Comparison of ENCODE assay signal across 8 cellular contexts in genomic region chr6:107488875-107489635, GRCh38. TPM values are rescaled to one million over a fixed set of nuclear protein-coding genes. Genes with fewer than 3 reads are reported as not detected.
DNase-seq lines count a peak whose midpoint lies in the region; ATAC-seq and TF ChIP-seq lines count a peak whose summit lies in the region.

No MANE protein-coding gene starts in this region.

- H3K4me1 ChIP-seq in BLaER1, result peaks cover 25% of the 10 kb centered on the region
- H3K4me1 ChIP-seq in GM23338 (ENCODE audit: insufficient read depth), result peaks cover 29% of the 10 kb centered on the region
- peaks cover 0 to 4% of the 10 kb centered on the region in 2 donors for H3K4me1 ChIP-seq in breast epithelium
- peaks cover 18 to 39% (median 23%) of the 10 kb centered on the region in 3 donors for H3K4me1 ChIP-seq in skeletal muscle tissue (ENCODE audit: control insufficient read depth in 3 of 3, insufficient read depth in 3 of 3, low read length in 3 of 3)

- H3K79me2 ChIP-seq in GM23338 (replicated peaks; ENCODE audit: insufficient read depth), result 0 out of 2 replicates have a peak, but pooled peaks cover 5% of the 10 kb centered on the region

- TF ChIP-seq CTCF in GM23338 (conservative IDR thresholded peaks at IDR 0.05; ENCODE audit: low read depth in 2 of 2), result 0 out of 4 replicates have a peak, but pooled peaks of 1 of the 2 experiments have one; percentile 3
- no peak for TF ChIP-seq CTCF in breast epithelium (IDR thresholded peaks at IDR 0.05)

- H3K4me3 ChIP-seq in BLaER1 (peak overlapping the region; percentile 72), GM23338 (peak overlapping the region; percentile 94), breast epithelium (peak overlapping the region; percentile 72 to 78 (median 75)), skeletal muscle tissue (ENCODE audit: low read length in 3 of 3) (peak overlapping the region; percentile 80 to 87 (median 85))

- peak overlapping the region; percentile 92 for H3K4me2 ChIP-seq in BLaER1
- peak overlapping the region; percentile 100 for H3K4me2 ChIP-seq in GM23338

- H3F3A ChIP-seq in GM23338 (replicated peaks; ENCODE audit: low read depth), result 0 out of 2 replicates have a peak, but pooled peaks cover 9% of the 10 kb centered on the region

- DNase-seq in GM23338 (ENCODE audit: low spot score) (peak; percentile 86), RPMI7951 (ENCODE audit: low read depth) (peak; percentile 6), breast epithelium (ENCODE audit: low spot score in 2 of 2) (peak in 1 of 2 donors; percentile 20), immature natural killer cell (no peak), kidney tubule cell (ENCODE audit: low spot score) (no peak)

- H3K27ac Mint-ChIP-seq in GM23338 (no peak overlapping the region), immature natural killer cell (peak overlapping the region in 2 of 6 donors; percentile 45 to 57)

- H3K4me1 Mint-ChIP-seq in GM23338 (peaks cover 12% of the 10 kb centered on the region), immature natural killer cell (peaks cover 16 to 28% of the 10 kb centered on the region in 2 donors)

- H3K27me3 ChIP-seq in BLaER1 (peaks cover 87% of the 10 kb centered on the region), GM23338 (ENCODE audit: insufficient read depth) (peaks cover 80% of the 10 kb centered on the region), breast epithelium (peaks cover 0 to 48% of the 10 kb centered on the region in 2 donors), skeletal muscle tissue (ENCODE audit: control insufficient read depth in 3 of 3, insufficient read depth in 3 of 3, low read length in 3 of 3) (no peaks in the 10 kb centered on the region)

- intact Hi-C loops in breast epithelium (cut with DNase I; ENCODE audit: low total_unique reads), result no loop called here

- H3K36me3 Mint-ChIP-seq in GM23338 (ENCODE audit: low read depth) (no peaks in the 10 kb centered on the region; the same call in 2 of the 3 replicates), immature natural killer cell (peaks cover 0 to 4% (median 0%) of the 10 kb centered on the region in 3 donors)

- H3K9me2 ChIP-seq in GM23338 (ENCODE audit: insufficient read depth), result no peaks in the 10 kb centered on the region

- H3K36me3 ChIP-seq in BLaER1 (no peaks in the 10 kb centered on the region), GM23338 (ENCODE audit: insufficient read depth) (no peaks in the 10 kb centered on the region), breast epithelium (no peaks in the 10 kb centered on the region), skeletal muscle tissue (ENCODE audit: control insufficient read depth in 3 of 3, insufficient read depth in 3 of 3, low read length in 3 of 3) (no peaks in the 10 kb centered on the region)

- H3K4me3 Mint-ChIP-seq in GM23338, result no peak overlapping the region; the same call in 1 of the 3 replicates
- H3K4me3 Mint-ChIP-seq in immature natural killer cell, result peak overlapping the region; percentile 80 to 94 (median 86)

- H3K27me3 Mint-ChIP-seq in GM23338 (ENCODE audit: insufficient read depth, low read depth, poor library complexity) (peaks cover 36% of the 10 kb centered on the region), immature natural killer cell (ENCODE audit: low read depth in 3 of 3) (peaks cover 22 to 28% (median 27%) of the 10 kb centered on the region in 3 donors)

- no peak for TF ChIP-seq POLR2A in breast epithelium (IDR thresholded peaks at IDR 0.05)

- ATAC-seq in GM23338 (peak; percentile 64), GM21390 (IDR thresholded peaks at IDR 0.05; ENCODE audit: unreplicated experiment) (no peak)

- peaks cover 55% of the 10 kb centered on the region for H4K20me1 ChIP-seq in BLaER1
- no peaks in the 10 kb centered on the region for H4K20me1 ChIP-seq in GM23338 (replicated peaks; ENCODE audit: insufficient read depth)

- H3K27ac ChIP-seq in BLaER1, result no peak overlapping the region
- no peak overlapping the region for H3K27ac ChIP-seq in GM23338 (ENCODE audit: low read depth)
- H3K27ac ChIP-seq in breast epithelium, result peak overlapping the region; percentile 70 to 85
- H3K27ac ChIP-seq in skeletal muscle tissue (ENCODE audit: low read depth, low read length), result peak overlapping the region; percentile 63

- H3K9ac ChIP-seq in BLaER1, result no peak overlapping the region
- H3K9ac ChIP-seq in skeletal muscle tissue (ENCODE audit: low read depth in 1 of 3, low read length in 3 of 3), result peak overlapping the region; percentile 60 to 81 (median 75)

- peak overlapping the region; percentile 98 for H2AFZ ChIP-seq in GM23338

- no peaks in the 10 kb centered on the region; the same call in 2 of the 3 replicates for H3K9me3 Mint-ChIP-seq in GM23338
- peaks cover 0 to 3% (median 0%) of the 10 kb centered on the region in 6 donors for H3K9me3 Mint-ChIP-seq in immature natural killer cell

- H3K9me3 ChIP-seq in BLaER1, result no peaks in the 10 kb centered on the region
- no peaks in the 10 kb centered on the region for H3K9me3 ChIP-seq in breast epithelium
- no peaks in the 10 kb centered on the region for H3K9me3 ChIP-seq in skeletal muscle tissue (ENCODE audit: control insufficient read depth in 3 of 3, low read length in 3 of 3)

TF ChIP-seq in GM23338, 12 proteins besides CTCF, POLR2A, EP300 and RAD21:
- TF ChIP-seq REST (IDR thresholded peaks at IDR 0.05; ENCODE audit: unreplicated experiment), result no peak
- peak; percentile 31 for TF ChIP-seq EZH2 (IDR thresholded peaks at IDR 0.05; ENCODE audit: low read depth, unreplicated experiment)

RNA-seq across cellular contexts. Expression of gene SOBP, which starts 0.9 kb away (rescaled TPM):
- 3.0 and 3.1 TPM in 2 replicates for total RNA-seq in GM23338 (2014; rRNA removed; shearing (Covaris generic))
- polyA plus RNA-seq in GM23338 (2016; fragmentation: Nextera tagmentation; extraction: Ambion mirVana) (1.5 and 2.2 TPM in 2 replicates), immature natural killer cell (not detected)
- total RNA-seq in RPMI7951 (2014; rRNA removed; shearing (Covaris generic)), result 0.49 and 0.60 TPM in 2 replicates
- total RNA-seq in breast epithelium (1 to 10 TPM; 5.6 to 8.2 (median 7.0) TPM), skeletal muscle tissue (20.4 TPM)

RNA-seq across cellular contexts. Expression of gene PDSS2, which starts 29.7 kb away (rescaled TPM):
- 14.5 and 16.7 TPM in 2 replicates for total RNA-seq in GM23338 (2014; rRNA removed; shearing (Covaris generic))
- polyA plus RNA-seq in GM23338 (2016; fragmentation: Nextera tagmentation; extraction: Ambion mirVana) (5.6 and 7.3 TPM in 2 replicates), immature natural killer cell (10 to 100 TPM; 10.2 to 11.5 (median 11.0) TPM)
- total RNA-seq in RPMI7951 (2014; rRNA removed; shearing (Covaris generic)), result 16.7 and 20.2 TPM in 2 replicates
- total RNA-seq in breast epithelium (10 to 100 TPM in 2 of 3 donors, 1 to 10 TPM in 1; 6.9 to 13.5 (median 11.1) TPM), skeletal muscle tissue (6.8 TPM)

Comparison
In these comparisons a context has a peak if more than half of its experiments do, and no peak if none do; other contexts are left out.
1. H3K27ac ChIP-seq: peak in breast epithelium (2 of 2) and skeletal muscle tissue (single experiment); none in BLaER1 (single experiment) and GM23338 (single experiment).
2. DNase-seq: peak in GM23338 (single experiment) and RPMI7951 (single experiment); none in immature natural killer cell (0 of 3) and kidney tubule cell (single experiment).
3. Peak in every context shown above with its lines, with median percentiles within 50 percentile points of each other: H3K4me3 ChIP-seq.